ENCODE assay signal across 8 cellular contexts in genomic region chr13:114110830-114111189, GRCh38. TPM values are rescaled to one million over a fixed set of nuclear protein-coding genes. Genes with fewer than 3 reads are reported as not detected.
DNase-seq lines count a peak whose midpoint lies in the region; ATAC-seq, FAIRE-seq and TF ChIP-seq lines count a peak whose summit lies in the region.
"Not testable (repeated sequence)": the region's sequence is repeated elsewhere in the genome, so short reads cannot be mapped to it uniquely, and the experiment has no call there.

No MANE protein-coding gene starts in this region.

- CTCF ChIA-PET in WTC11 (lab: Charles Lee), result interaction anchor here (0.8 to 2.4 kb wide), 8 partner anchors 11 to 94 kb away, joined by 3 to 8 read pairs (median 4); no protein-coding TSS in a partner anchor
- CTCF ChIA-PET in activated naive CD4-positive, alpha-beta T cell treated with anti-CD3 and anti-CD28 coated beads for 36 hours (lab: Charles Lee), result interaction anchor here (0.6 to 3.7 kb wide), 8 partner anchors 14 to 62 kb away, joined by 3 to 23 read pairs (median 4); no protein-coding TSS in a partner anchor
- CTCF ChIA-PET in HepG2 (lab: Yijun Ruan, JAX; ENCODE audit: low intra/inter-chr PET ratio, low total read pairs), result interaction anchor here (0.8 kb wide), 1 partner anchor 116 kb away, joined by 6 read pairs; no protein-coding TSS in a partner anchor

- H3K4me1 ChIP-seq in CD4-positive, CD25-positive, alpha-beta regulatory T cell (ENCODE audit: control insufficient read depth, insufficient read depth, low read length, poor library complexity, severe bottlenecking), result peaks cover 90% of the 10 kb centered on the region
- H3K4me1 ChIP-seq in MM.1S (ENCODE audit: low read length) (peaks cover 34% of the 10 kb centered on the region), duodenal mucosa (ENCODE audit: control insufficient read depth in 1 of 2, insufficient read depth in 2 of 2, low read length in 2 of 2) (peaks cover 34 to 55% of the 10 kb centered on the region in 2 donors), HepG2 (ENCODE audit: insufficient read depth, low read length) (peaks cover 14% of the 10 kb centered on the region)

- peak overlapping the region; percentile 93 to 98 (median 96) for H3K27ac Mint-ChIP-seq in CD4-positive, CD25-positive, alpha-beta regulatory T cell
- H3K27ac Mint-ChIP-seq in WTC11 (0 out of 2 replicates have a peak overlapping the region, but pooled peaks have one; percentile 45), osteocyte (ENCODE audit: unreplicated experiment) (peak overlapping the region; percentile 93)
- peak overlapping the region; percentile 90 for H3K27ac Mint-ChIP-seq in activated naive CD4-positive, alpha-beta T cell treated with anti-CD3 and anti-CD28 coated beads for 36 hours
- peak overlapping the region; percentile 91 to 95 for H3K27ac Mint-ChIP-seq in stimulated activated naive CD8-positive, alpha-beta T cell treated with anti-CD3 and anti-CD28 coated beads, Interleukin-15, amount 100 ng/mL, for 72 hours

- H3K4me2 ChIP-seq in MM.1S (ENCODE audit: low read depth, low read length), result peak overlapping the region; percentile 52
- not testable (repeated sequence) for H3K4me2 ChIP-seq in HepG2 (ENCODE audit: low read depth, low read length)

- peak overlapping the region; percentile 72 for H3K9ac ChIP-seq in MM.1S (ENCODE audit: low read length)
- H3K9ac ChIP-seq in duodenal mucosa (ENCODE audit: low read depth in 1 of 2, low read length in 2 of 2), result peak overlapping the region; percentile 25 to 43
- not testable (repeated sequence) for H3K9ac ChIP-seq in HepG2 (ENCODE audit: insufficient read depth, low read depth, low read length)

- peaks cover 17 to 87% (median 51%) of the 10 kb centered on the region in 4 donors for H3K4me1 Mint-ChIP-seq in CD4-positive, CD25-positive, alpha-beta regulatory T cell
- H3K4me1 Mint-ChIP-seq in WTC11, result peaks cover 52% of the 10 kb centered on the region
- H3K4me1 Mint-ChIP-seq in activated naive CD4-positive, alpha-beta T cell treated with anti-CD3 and anti-CD28 coated beads for 36 hours (ENCODE audit: low read depth), result peaks cover 83% of the 10 kb centered on the region
- peaks cover 83% of the 10 kb centered on the region for H3K4me1 Mint-ChIP-seq in osteocyte (ENCODE audit: unreplicated experiment)
- peaks cover 92% of the 10 kb centered on the region for H3K4me1 Mint-ChIP-seq in stimulated activated naive CD8-positive, alpha-beta T cell treated with anti-CD3 and anti-CD28 coated beads, Interleukin-15, amount 100 ng/mL, for 72 hours

- TF ChIP-seq POLR2A in HepG2 (IDR thresholded peaks at IDR 0.05; ENCODE audit: insufficient read depth in 1 of 2, low read depth in 2 of 2, low read length in 2 of 2), result not testable (repeated sequence)

- ATAC-seq in CD4-positive, CD25-positive, alpha-beta regulatory T cell (ENCODE audit: low read depth in 2 of 2); WTC11; HepG2; stimulated activated naive CD8-positive, alpha-beta T cell treated with anti-CD3 and anti-CD28 coated beads, Interleukin-15, amount 100 ng/mL, for 72 hours: not testable (repeated sequence)

- H3K9me3 ChIP-seq in CD4-positive, CD25-positive, alpha-beta regulatory T cell (ENCODE audit: control insufficient read depth in 2 of 2, low read length in 2 of 2); MM.1S (replicated peaks; ENCODE audit: insufficient read depth, low read length); duodenal mucosa (ENCODE audit: control insufficient read depth in 1 of 2, low read length in 2 of 2); HepG2 (ENCODE audit: low read length): not testable (repeated sequence)

- not testable (repeated sequence) for H3K27me3 ChIP-seq in CD4-positive, CD25-positive, alpha-beta regulatory T cell (ENCODE audit: control insufficient read depth, insufficient read depth, low read length); MM.1S (replicated peaks; ENCODE audit: insufficient read depth, low read length); duodenal mucosa (ENCODE audit: control insufficient read depth in 1 of 2, insufficient read depth in 2 of 2, low read length in 2 of 2)
- peaks cover 20 to 82% of the 10 kb centered on the region in 2 experiments for H3K27me3 ChIP-seq in HepG2 (ENCODE audit: control insufficient read depth in 1 of 2, insufficient read depth in 2 of 2, low read length in 2 of 2)

- in situ Hi-C loops in HepG2 (cut with HindIII; ENCODE audit: extremely low pct_ligation_motif_present, low pct_unique_long_range_greater_than_20kb), result not testable (repeated sequence)

- H3K27ac ChIP-seq in CD4-positive, CD25-positive, alpha-beta regulatory T cell (ENCODE audit: insufficient read depth, low read length, poor library complexity, severe bottlenecking), result peak overlapping the region; percentile 75
- H3K27ac ChIP-seq in MM.1S (ENCODE audit: low read length) (peak overlapping the region; percentile 90), duodenal mucosa (ENCODE audit: low read depth, low read length) (peak overlapping the region; percentile 42)
- not testable (repeated sequence) for H3K27ac ChIP-seq in HepG2 (ENCODE audit: extremely low read length, insufficient read depth, low read length)

- not testable (repeated sequence) for DNase-seq in CD4-positive, CD25-positive, alpha-beta regulatory T cell; MM.1S; WTC11 (ENCODE audit: low spot score); activated naive CD4-positive, alpha-beta T cell treated with anti-CD3 and anti-CD28 coated beads for 36 hours; HepG2 (ENCODE audit: low spot score); osteocyte (ENCODE audit: extremely low spot score, unreplicated experiment); stimulated activated naive CD8-positive, alpha-beta T cell treated with anti-CD3 and anti-CD28 coated beads, Interleukin-15, amount 100 ng/mL, for 72 hours

- not testable (repeated sequence) for TF ChIP-seq RAD21 in HepG2 (CRISPR knock-in tag; IDR thresholded peaks at IDR 0.05)

- BruUV-seq in HepG2 (replicated peaks; lab: Mats Ljungman, UMichigan), result not testable (repeated sequence)

- H4K20me1 ChIP-seq in MM.1S (ENCODE audit: insufficient read depth, low read length); HepG2 (ENCODE audit: insufficient read depth, low read length): not testable (repeated sequence)

- peak overlapping the region; percentile 69 for H3K4me3 ChIP-seq in CD4-positive, CD25-positive, alpha-beta regulatory T cell (ENCODE audit: low read depth, low read length)
- peak overlapping the region; percentile 27; the same call in 1 of the 2 replicates for H3K4me3 ChIP-seq in MM.1S (ENCODE audit: low read length)
- H3K4me3 ChIP-seq in duodenal mucosa (ENCODE audit: low read depth in 1 of 2, low read length in 2 of 2); HepG2 (replicated peaks in 1 of 3; ENCODE audit: insufficient read depth in 1 of 3, low read depth in 2 of 3, low read length in 3 of 3): not testable (repeated sequence)

- WGBS in HepG2 (ENCODE audit: low lambda C conversion rate), result 14% methylated on average over 16 of the region's 18 CpGs

- peak overlapping the region; percentile 89 to 93 (median 92) for H3K4me3 Mint-ChIP-seq in CD4-positive, CD25-positive, alpha-beta regulatory T cell
- H3K4me3 Mint-ChIP-seq in WTC11; osteocyte (ENCODE audit: unreplicated experiment): not testable (repeated sequence)
- peak overlapping the region; percentile 82 for H3K4me3 Mint-ChIP-seq in activated naive CD4-positive, alpha-beta T cell treated with anti-CD3 and anti-CD28 coated beads for 36 hours
- peak overlapping the region; percentile 88 to 94 for H3K4me3 Mint-ChIP-seq in stimulated activated naive CD8-positive, alpha-beta T cell treated with anti-CD3 and anti-CD28 coated beads, Interleukin-15, amount 100 ng/mL, for 72 hours

- POLR2A ChIA-PET in WTC11 (lab: Charles Lee); HepG2 (lab: Yijun Ruan, JAX): not testable (repeated sequence)

- H3K9me2 ChIP-seq in MM.1S (replicated peaks; ENCODE audit: insufficient read depth, low read length), result not testable (repeated sequence)

- peaks cover 23% of the 10 kb centered on the region for H3F3A ChIP-seq in MM.1S (ENCODE audit: insufficient read depth, low read length)

- H3K36me3 ChIP-seq in CD4-positive, CD25-positive, alpha-beta regulatory T cell (ENCODE audit: control insufficient read depth, insufficient read depth, low read length), result peaks cover 62% of the 10 kb centered on the region
- not testable (repeated sequence) for H3K36me3 ChIP-seq in MM.1S (replicated peaks; ENCODE audit: insufficient read depth, low read length); duodenal mucosa (ENCODE audit: control insufficient read depth in 1 of 2, insufficient read depth in 2 of 2, low read length in 2 of 2); HepG2 (replicated peaks in 1 of 2; ENCODE audit: control insufficient read depth in 1 of 2, insufficient read depth in 2 of 2, low read length in 2 of 2)

- not testable (repeated sequence) for H3K27me3 Mint-ChIP-seq in CD4-positive, CD25-positive, alpha-beta regulatory T cell; WTC11 (ENCODE audit: low read depth); activated naive CD4-positive, alpha-beta T cell treated with anti-CD3 and anti-CD28 coated beads for 36 hours (ENCODE audit: low read depth); osteocyte (ENCODE audit: unreplicated experiment); stimulated activated naive CD8-positive, alpha-beta T cell treated with anti-CD3 and anti-CD28 coated beads, Interleukin-15, amount 100 ng/mL, for 72 hours

- FAIRE-seq in HepG2 (lab: Jason Lieb, UNC), result not testable (repeated sequence)

- TF ChIP-seq EP300 in HepG2 (IDR thresholded peaks at IDR 0.05; ENCODE audit: low read depth in 2 of 2, low read length in 2 of 2); HepG2 (CRISPR knock-in tag; IDR thresholded peaks at IDR 0.05; ENCODE audit: borderline replicate concordance): not testable (repeated sequence)

- H3K79me2 ChIP-seq in MM.1S (ENCODE audit: low read length), result peaks cover 86% of the 10 kb centered on the region
- not testable (repeated sequence) for H3K79me2 ChIP-seq in HepG2 (ENCODE audit: insufficient read depth, low read length)

- H3K9me3 Mint-ChIP-seq in CD4-positive, CD25-positive, alpha-beta regulatory T cell; WTC11; activated naive CD4-positive, alpha-beta T cell treated with anti-CD3 and anti-CD28 coated beads for 36 hours; osteocyte (ENCODE audit: unreplicated experiment); stimulated activated naive CD8-positive, alpha-beta T cell treated with anti-CD3 and anti-CD28 coated beads, Interleukin-15, amount 100 ng/mL, for 72 hours: not testable (repeated sequence)

- peaks cover 25% of the 10 kb centered on the region for H3K36me3 Mint-ChIP-seq in CD4-positive, CD25-positive, alpha-beta regulatory T cell
- H3K36me3 Mint-ChIP-seq in WTC11; osteocyte (ENCODE audit: unreplicated experiment): not testable (repeated sequence)
- H3K36me3 Mint-ChIP-seq in activated naive CD4-positive, alpha-beta T cell treated with anti-CD3 and anti-CD28 coated beads for 36 hours (ENCODE audit: low read depth), result peaks cover 27% of the 10 kb centered on the region

- not testable (repeated sequence) for H2AFZ ChIP-seq in MM.1S (ENCODE audit: low read length); HepG2 (ENCODE audit: low read length)

- not testable (repeated sequence) for TF ChIP-seq CTCF in MM.1S (IDR thresholded peaks at IDR 0.05; ENCODE audit: low read length); WTC11 (IDR thresholded peaks at IDR 0.05); HepG2 (CRISPR knock-in tag; IDR thresholded peaks at IDR 0.05); osteocyte (IDR thresholded peaks at IDR 0.05)

- intact Hi-C loops in activated naive CD4-positive, alpha-beta T cell treated with anti-CD3 and anti-CD28 coated beads for 36 hours (cut with micrococcal nuclease), result loop anchor here (1.0 to 5.0 kb wide), 5 partner anchors 36 to 294 kb away; no protein-coding TSS in a partner anchor
- intact Hi-C loops in HepG2 (cut with micrococcal nuclease; ENCODE audit: unreplicated experiment), result loop anchor here (2.0 kb wide), 1 partner anchor 14 kb away; no protein-coding TSS in a partner anchor

RNA-seq across cellular contexts. Expression of gene RASA3, which starts 21.6 kb away (rescaled TPM):
- total RNA-seq in CD4-positive, CD25-positive, alpha-beta regulatory T cell, result 265 TPM
- polyA plus RNA-seq in CD4-positive, CD25-positive, alpha-beta regulatory T cell, result 100 to 1,000 TPM in 1 of 4 donors, 10 to 100 TPM in 3; 93.8 to 116 (median 99.6) TPM
- 16.5 to 22.3 TPM (median 16.9 TPM) in 3 replicates for total RNA-seq in WTC11 (2021)
- 10 to 100 TPM; 48.3 to 48.8 TPM for total RNA-seq in activated naive CD4-positive, alpha-beta T cell treated with anti-CD3 and anti-CD28 coated beads for 36 hours
- not detected in 2 replicates for total RNA-seq in HepG2 (2016; rRNA removed; fragmentation: Illumina TruSeq; extraction: Trizol)
- not detected in 2 replicates for total RNA-seq in HepG2 (2016; cell fraction: cytosol; rRNA removed; fragmentation: Illumina TruSeq; extraction: Trizol; ENCODE audit: low read depth)
- total RNA-seq in HepG2 (2016; cell fraction: insoluble cytoplasmic fraction; rRNA removed; fragmentation: Illumina TruSeq; extraction: Trizol), result 0.06 and 0.09 TPM in 2 replicates
- not detected in 2 replicates for total RNA-seq in HepG2 (2016; cell fraction: membrane; rRNA removed; fragmentation: Illumina TruSeq; extraction: Trizol)
- total RNA-seq in HepG2 (2016; cell fraction: nucleus; rRNA removed; fragmentation: Illumina TruSeq; extraction: Trizol), result 0.09 TPM in 1 of 2 replicates, not detected in the other
- polyA plus RNA-seq in HepG2 (2011; rRNA removed), result 0.05 and 0.07 TPM in 2 replicates
- 0.09 TPM in 2 replicates for polyA plus RNA-seq in HepG2 (2011; cell fraction: cytosol; rRNA removed)
- 0.14 and 0.21 TPM in 2 replicates for polyA plus RNA-seq in HepG2 (2011; cell fraction: nucleus; rRNA removed)
- 0.04 TPM in 1 of 2 replicates, not detected in the other for polyA plus RNA-seq in HepG2 (2012)
- not detected in 2 replicates for polyA plus RNA-seq in HepG2 (2016; cell fraction: cytosol; fragmentation: Illumina TruSeq; extraction: Trizol; ENCODE audit: low read depth)
- not detected in 2 replicates for polyA plus RNA-seq in HepG2 (2016; cell fraction: insoluble cytoplasmic fraction; fragmentation: Illumina TruSeq; extraction: Trizol; ENCODE audit: low read depth)
- polyA plus RNA-seq in HepG2 (2016; cell fraction: membrane; fragmentation: Illumina TruSeq; extraction: Trizol; ENCODE audit: low read depth), result not detected in 2 replicates
- polyA plus RNA-seq in HepG2 (2016; cell fraction: nucleus; fragmentation: Illumina TruSeq; extraction: Trizol; ENCODE audit: insufficient read depth, low read depth), result 0.11 TPM in 1 of 2 replicates, not detected in the other
- polyA minus RNA-seq in HepG2 (2011; rRNA and poly(A)+ RNA removed; ENCODE audit: low replicate concordance), result 0.20 and 10.0 TPM in 2 replicates
- polyA minus RNA-seq in HepG2 (2011; cell fraction: cytosol; rRNA and poly(A)+ RNA removed), result 0.20 and 0.26 TPM in 2 replicates
- 0.12 and 0.26 TPM in 2 replicates for polyA minus RNA-seq in HepG2 (2011; cell fraction: nucleus; rRNA and poly(A)+ RNA removed)
- 44.8 and 45.5 TPM in 2 replicates for total RNA-seq in osteocyte

Comparison
In these comparisons a context has a peak if more than half of its experiments do, and no peak if none do; other contexts are left out.
1. H3K27ac Mint-ChIP-seq: peak in every context shown above with its lines; median percentile 96 in CD4-positive, CD25-positive, alpha-beta regulatory T cell; 93 in osteocyte; 93 in stimulated activated naive CD8-positive, alpha-beta T cell treated with anti-CD3 and anti-CD28 coated beads, Interleukin-15, amount 100 ng/mL, for 72 hours; 90 in activated naive CD4-positive, alpha-beta T cell treated with anti-CD3 and anti-CD28 coated beads for 36 hours; 45 in WTC11.
2. RNA of gene RASA3, which starts 21.6 kb away (total RNA-seq): 265 TPM in CD4-positive, CD25-positive, alpha-beta regulatory T cell (single experiment), 48.3 to 48.8 TPM in activated naive CD4-positive, alpha-beta T cell treated with anti-CD3 and anti-CD28 coated beads for 36 hours, 44.8 to 45.5 TPM in osteocyte and 16.5 to 22.3 TPM in WTC11; 0.06 to 0.09 TPM in HepG2; every median in the first group is over 10 times any median in the second.